1 cellular context compared by ENCODE assay signal in genomic region chr2:85002534-85002933, GRCh38.
TF ChIP-seq lines count a peak whose summit lies in the region.

No MANE protein-coding gene starts in this region.

TF ChIP-seq in IMR-90, 13 proteins besides CTCF, POLR2A, EP300 and RAD21 (continued from another document):
- TF ChIP-seq FOS (IDR thresholded peaks at IDR 0.05; ENCODE audit: low read depth, low read length) (no peak), RCOR1 (IDR thresholded peaks at IDR 0.05; ENCODE audit: insufficient replicate concordance, low read length) (no peak)
